Comparison of ENCODE assay signal across 34 cellular contexts in genomic region chr6:83636800-83637199, GRCh38.
"Had no signal": no experiment of that assay in that cellular context is flagged by ENCODE, and none has a peak within 500 bp of the region (broad histone marks: within the 10 kb centered on the region; RNA-seq: fewer than 3 reads in every experiment).

No MANE protein-coding gene starts in this region.

- H3K4me1 Mint-ChIP-seq: activated B cell treated with CpG ODN at 0.5 μM for 24 hours; activated CD4-positive, alpha-beta T cell treated with anti-CD3 and anti-CD28 coated beads, Interleukin-2, amount 10 ng/mL, durations not matched to agents 24 days and 14 days; activated naive CD4-positive, alpha-beta T cell treated with anti-CD3 and anti-CD28 coated beads, Interleukin-2, amount 10 ng/mL, durations not matched to agents 7 days and 5 days; activated naive CD4-positive, alpha-beta T cell treated with anti-CD3 and anti-CD28 coated beads, Interleukin-2, amount 50 U/mL, for 24 hours; activated naive CD8-positive, alpha-beta T cell treated with anti-CD3 and anti-CD28 coated beads, Interleukin-2, amount 10 ng/mL, durations not matched to agents 7 days and 5 days; activated naive CD8-positive, alpha-beta T cell treated with anti-CD3 and anti-CD28 coated beads, Interleukin-2, amount 50 U/mL, for 24 hours; brain; central memory CD8-positive, alpha-beta T cell had no signal

- H3K36me3 Mint-ChIP-seq: activated CD4-positive, alpha-beta memory T cell treated with anti-CD3 and anti-CD28 coated beads for 36 hours; activated naive CD4-positive, alpha-beta T cell treated with anti-CD3 and anti-CD28 coated beads, Interleukin-2, amount 10 ng/mL, durations not matched to agents 7 days and 5 days; activated naive CD4-positive, alpha-beta T cell treated with anti-CD3 and anti-CD28 coated beads, Interleukin-2, amount 50 U/mL, for 24 hours; activated naive CD8-positive, alpha-beta T cell; activated naive CD8-positive, alpha-beta T cell treated with anti-CD3 and anti-CD28 coated beads, Interleukin-2, amount 10 ng/mL, durations not matched to agents 7 days and 5 days had no signal

- H3K4me3 ChIP-seq: ascending aorta, cardiac muscle cell had no signal

- DNase-seq: activated B cell treated with CpG ODN at 0.5 μM for 24 hours; activated CD4-positive, alpha-beta memory T cell treated with anti-CD3 and anti-CD28 coated beads for 36 hours; activated CD4-positive, alpha-beta T cell treated with anti-CD3 and anti-CD28 coated beads for 4 hours; activated CD4-positive, alpha-beta T cell treated with anti-CD3 and anti-CD28 coated beads, Interleukin-2, amount 10 ng/mL, durations not matched to agents 24 days and 14 days; activated CD4-positive, alpha-beta T cell treated with anti-CD3 and anti-CD28 coated beads, Interleukin-2, amount 50 U/mL, for 1 hour; activated CD4-positive, alpha-beta T cell treated with anti-CD3 and anti-CD28 coated beads, Interleukin-2, amount 50 U/mL, for 4 hours; activated CD4-positive, CD25-positive, alpha-beta regulatory T cell treated with anti-CD3 and anti-CD28 coated beads, Interleukin-2, amount 50 U/mL, for 72 hours; activated CD8-positive, alpha-beta memory T cell treated with anti-CD3 and anti-CD28 coated beads, Interleukin-2, amount 50 U/mL, for 4 hours; activated CD8-positive, alpha-beta T cell treated with anti-CD3 and anti-CD28 coated beads for 36 hours; activated effector memory CD4-positive, alpha-beta T cell treated with Interleukin-2 at 50 U/mL for 16 hours; activated gamma-delta T cell; activated naive CD4-positive, alpha-beta T cell treated with anti-CD3 and anti-CD28 coated beads, Interleukin-2, amount 10 ng/mL, durations not matched to agents 7 days and 5 days; activated naive CD4-positive, alpha-beta T cell treated with Interleukin-2 at 50 U/mL for 16 hours; activated naive CD8-positive, alpha-beta T cell treated with anti-CD3 and anti-CD28 coated beads, Interleukin-2, amount 10 ng/mL, durations not matched to agents 7 days and 5 days; activated naive CD8-positive, alpha-beta T cell treated with anti-CD3 and anti-CD28 coated beads, Interleukin-2, amount 50 U/mL, for 24 hours; activated T-cell treated with anti-CD3 and anti-CD28 coated beads for 4 hours; activated T-cell treated with anti-CD3 and anti-CD28 coated beads, Interleukin-2, amount 50 U/mL, for 1 hour; activated T-cell treated with anti-CD3 and anti-CD28 coated beads, Interleukin-2, amount 50 U/mL, for 4 hours; activated T-cell treated with anti-CD3 and anti-CD28 coated beads, Interleukin-2, amount 50 U/mL, for 72 hours; amygdala; anterior cingulate cortex; caudate nucleus; cerebellar nuclear complex; T-helper 2 cell; T-helper 9 cell had no signal

- H3K9me3 Mint-ChIP-seq: activated B cell treated with CpG ODN at 0.5 μM for 24 hours; activated CD4-positive, alpha-beta memory T cell treated with anti-CD3 and anti-CD28 coated beads for 36 hours; activated CD4-positive, alpha-beta T cell treated with anti-CD3 and anti-CD28 coated beads, Interleukin-2, amount 10 ng/mL, durations not matched to agents 24 days and 14 days; activated CD8-positive, alpha-beta T cell treated with anti-CD3 and anti-CD28 coated beads for 36 hours; activated naive CD4-positive, alpha-beta T cell treated with anti-CD3 and anti-CD28 coated beads, Interleukin-2, amount 10 ng/mL, durations not matched to agents 7 days and 5 days; activated naive CD4-positive, alpha-beta T cell treated with anti-CD3 and anti-CD28 coated beads, Interleukin-2, amount 50 U/mL, for 24 hours; activated naive CD8-positive, alpha-beta T cell treated with anti-CD3 and anti-CD28 coated beads, Interleukin-2, amount 50 U/mL, for 24 hours; activated T-cell treated with anti-CD3 and anti-CD28 coated beads, Interleukin-2, amount 50 U/mL, for 4 hours; activated T-helper 2 cell treated with anti-CD3 and anti-CD28 coated beads, Interferon-gamma antibody, Interleukin-2, Interleukin-4, amounts not matched to agents 10 μg/mL and 5 μg/mL and 100 μg/mL, durations not matched to agents 14 hours and 24 hours and 36 hours; central memory CD8-positive, alpha-beta T cell; T-helper 2 cell treated with Interferon-gamma antibody and Interleukin-4, amounts not matched to agents 5 μg/mL and 100 μg/mL, for 36 hours had no signal

- H3K27ac ChIP-seq: ascending aorta, cardiac muscle cell, VCaP had no signal

- H3K27me3 ChIP-seq: ascending aorta, cardiac muscle cell had no signal

- H3K36me3 ChIP-seq: ascending aorta, cardiac muscle cell had no signal

- H3K4me3 Mint-ChIP-seq: activated B cell treated with CpG ODN at 0.5 μM for 24 hours; activated CD4-positive, alpha-beta memory T cell treated with anti-CD3 and anti-CD28 coated beads for 36 hours; activated CD4-positive, alpha-beta T cell treated with anti-CD3 and anti-CD28 coated beads, Interleukin-2, amount 10 ng/mL, durations not matched to agents 24 days and 14 days; activated CD8-positive, alpha-beta T cell treated with anti-CD3 and anti-CD28 coated beads for 36 hours; activated naive CD4-positive, alpha-beta T cell treated with anti-CD3 and anti-CD28 coated beads, Interleukin-2, amount 10 ng/mL, durations not matched to agents 7 days and 5 days; activated naive CD4-positive, alpha-beta T cell treated with anti-CD3 and anti-CD28 coated beads, Interleukin-2, amount 50 U/mL, for 24 hours; activated naive CD8-positive, alpha-beta T cell; activated naive CD8-positive, alpha-beta T cell treated with anti-CD3 and anti-CD28 coated beads, Interleukin-2, amount 10 ng/mL, durations not matched to agents 7 days and 5 days; activated naive CD8-positive, alpha-beta T cell treated with anti-CD3 and anti-CD28 coated beads, Interleukin-2, amount 50 U/mL, for 24 hours; activated T-cell treated with anti-CD3 and anti-CD28 coated beads, Interleukin-2, amount 50 U/mL, for 4 hours; activated T-cell treated with anti-CD3 and anti-CD28 coated beads, Interleukin-2, amount 50 U/mL, for 72 hours; brain; central memory CD8-positive, alpha-beta T cell; T-helper 2 cell treated with Interferon-gamma antibody and Interleukin-4, amounts not matched to agents 5 μg/mL and 100 μg/mL, for 36 hours had no signal

- H3K27me3 Mint-ChIP-seq: activated B cell treated with CpG ODN at 0.5 μM for 24 hours; activated CD4-positive, alpha-beta memory T cell treated with anti-CD3 and anti-CD28 coated beads for 36 hours; activated CD4-positive, alpha-beta T cell treated with anti-CD3 and anti-CD28 coated beads, Interleukin-2, amount 10 ng/mL, durations not matched to agents 24 days and 14 days; activated CD8-positive, alpha-beta T cell treated with anti-CD3 and anti-CD28 coated beads for 36 hours; activated naive CD4-positive, alpha-beta T cell treated with anti-CD3 and anti-CD28 coated beads, Interleukin-2, amount 10 ng/mL, durations not matched to agents 7 days and 5 days; activated naive CD4-positive, alpha-beta T cell treated with anti-CD3 and anti-CD28 coated beads, Interleukin-2, amount 50 U/mL, for 24 hours; activated naive CD8-positive, alpha-beta T cell treated with anti-CD3 and anti-CD28 coated beads, Interleukin-2, amount 10 ng/mL, durations not matched to agents 7 days and 5 days; activated naive CD8-positive, alpha-beta T cell treated with anti-CD3 and anti-CD28 coated beads, Interleukin-2, amount 50 U/mL, for 24 hours; brain; central memory CD8-positive, alpha-beta T cell had no signal

- H3K27ac Mint-ChIP-seq: activated B cell treated with CpG ODN at 0.5 μM for 24 hours; activated CD4-positive, alpha-beta memory T cell treated with anti-CD3 and anti-CD28 coated beads for 36 hours; activated CD4-positive, alpha-beta T cell treated with anti-CD3 and anti-CD28 coated beads, Interleukin-2, amount 10 ng/mL, durations not matched to agents 24 days and 14 days; activated CD8-positive, alpha-beta T cell treated with anti-CD3 and anti-CD28 coated beads for 36 hours; activated naive CD4-positive, alpha-beta T cell treated with anti-CD3 and anti-CD28 coated beads, Interleukin-2, amount 10 ng/mL, durations not matched to agents 7 days and 5 days; activated naive CD4-positive, alpha-beta T cell treated with anti-CD3 and anti-CD28 coated beads, Interleukin-2, amount 50 U/mL, for 24 hours; activated naive CD8-positive, alpha-beta T cell; activated naive CD8-positive, alpha-beta T cell treated with anti-CD3 and anti-CD28 coated beads, Interleukin-2, amount 10 ng/mL, durations not matched to agents 7 days and 5 days; activated naive CD8-positive, alpha-beta T cell treated with anti-CD3 and anti-CD28 coated beads, Interleukin-2, amount 50 U/mL, for 24 hours; activated T-cell treated with anti-CD3 and anti-CD28 coated beads, Interleukin-2, amount 50 U/mL, for 72 hours; activated T-helper 2 cell treated with anti-CD3 and anti-CD28 coated beads, Interferon-gamma antibody, Interleukin-2, Interleukin-4, amounts not matched to agents 10 μg/mL and 5 μg/mL and 100 μg/mL, durations not matched to agents 14 hours and 24 hours and 36 hours; brain; T-helper 2 cell treated with Interferon-gamma antibody and Interleukin-4, amounts not matched to agents 5 μg/mL and 100 μg/mL, for 36 hours had no signal

- H3K4me1 ChIP-seq: ascending aorta had no signal
